Comparison of ENCODE assay signal across 1 cellular context in the genomic region with DNA sequence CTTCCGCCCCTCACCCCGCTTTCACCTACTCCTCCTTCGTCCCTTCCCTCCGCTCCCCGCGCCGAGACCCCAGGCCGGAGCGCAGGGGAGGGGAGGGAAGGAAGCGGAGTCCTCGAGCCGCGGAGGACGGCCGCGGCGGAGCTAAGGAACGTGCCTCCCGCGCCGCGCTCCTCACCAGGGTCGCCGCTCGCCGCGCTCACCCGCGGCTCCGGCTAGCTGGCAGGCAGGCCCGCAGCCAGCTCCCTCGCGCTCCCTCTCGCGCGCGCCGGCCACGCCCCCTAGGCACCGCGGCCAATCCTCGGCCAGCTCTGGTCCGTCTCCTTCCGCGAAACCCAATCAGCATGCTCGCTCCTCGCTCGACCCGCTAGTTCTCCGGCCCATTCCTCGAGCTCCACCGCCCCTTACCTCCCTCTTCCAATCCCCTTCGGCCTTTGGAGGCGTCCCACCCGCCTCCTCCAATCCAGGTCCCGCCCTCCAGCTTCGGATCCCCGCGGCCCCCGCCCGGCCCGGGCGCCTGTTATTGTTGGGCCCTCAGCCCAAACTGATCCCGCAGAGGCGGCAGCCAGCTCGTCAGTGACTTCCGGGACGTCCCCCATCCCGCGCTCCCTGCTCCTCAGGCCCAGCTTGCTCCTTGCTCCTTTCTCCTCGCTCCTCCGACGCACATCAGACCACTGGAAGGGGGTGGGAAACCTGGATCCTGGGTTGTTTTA.
TF ChIP-seq lines count a peak whose summit lies in the region.

A gene with protein sequence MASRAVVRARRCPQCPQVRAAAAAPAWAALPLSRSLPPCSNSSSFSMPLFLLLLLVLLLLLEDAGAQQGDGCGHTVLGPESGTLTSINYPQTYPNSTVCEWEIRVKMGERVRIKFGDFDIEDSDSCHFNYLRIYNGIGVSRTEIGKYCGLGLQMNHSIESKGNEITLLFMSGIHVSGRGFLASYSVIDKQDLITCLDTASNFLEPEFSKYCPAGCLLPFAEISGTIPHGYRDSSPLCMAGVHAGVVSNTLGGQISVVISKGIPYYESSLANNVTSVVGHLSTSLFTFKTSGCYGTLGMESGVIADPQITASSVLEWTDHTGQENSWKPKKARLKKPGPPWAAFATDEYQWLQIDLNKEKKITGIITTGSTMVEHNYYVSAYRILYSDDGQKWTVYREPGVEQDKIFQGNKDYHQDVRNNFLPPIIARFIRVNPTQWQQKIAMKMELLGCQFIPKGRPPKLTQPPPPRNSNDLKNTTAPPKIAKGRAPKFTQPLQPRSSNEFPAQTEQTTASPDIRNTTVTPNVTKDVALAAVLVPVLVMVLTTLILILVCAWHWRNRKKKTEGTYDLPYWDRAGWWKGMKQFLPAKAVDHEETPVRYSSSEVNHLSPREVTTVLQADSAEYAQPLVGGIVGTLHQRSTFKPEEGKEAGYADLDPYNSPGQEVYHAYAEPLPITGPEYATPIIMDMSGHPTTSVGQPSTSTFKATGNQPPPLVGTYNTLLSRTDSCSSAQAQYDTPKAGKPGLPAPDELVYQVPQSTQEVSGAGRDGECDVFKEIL (minus strand): TSS at position 231 of the 710 bp plus-strand sequence. CDS start 369 bp downstream, outside the sequence.

TF ChIP-seq in liver, 16 proteins besides CTCF, POLR2A, EP300 and RAD21 (continued from another document):
- TF ChIP-seq, protein P1, sequence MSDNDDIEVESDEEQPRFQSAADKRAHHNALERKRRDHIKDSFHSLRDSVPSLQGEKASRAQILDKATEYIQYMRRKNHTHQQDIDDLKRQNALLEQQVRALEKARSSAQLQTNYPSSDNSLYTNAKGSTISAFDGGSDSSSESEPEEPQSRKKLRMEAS (IDR thresholded peaks at IDR 0.05): no peak
- TF ChIP-seq FOXA2 (IDR thresholded peaks at IDR 0.05) (no peak), YY1 (IDR thresholded peaks at IDR 0.05) (peak; percentile 79), HNF4A (conservative IDR thresholded peaks at IDR 0.05) (peak; percentile 13 to 26), TAF1 (conservative IDR thresholded peaks at IDR 0.05) (peak; percentile 92), SP1 (IDR thresholded peaks at IDR 0.05) (peak; percentile 93), HNF4G (IDR thresholded peaks at IDR 0.05) (no peak), JUND (IDR thresholded peaks at IDR 0.05) (no peak), GABPA (IDR thresholded peaks at IDR 0.05 in 1 of 2, conservative IDR thresholded peaks at IDR 0.05 in 1 of 2) (peak in 1 of 2 donors; percentile 71)
- TF ChIP-seq, protein P2, sequence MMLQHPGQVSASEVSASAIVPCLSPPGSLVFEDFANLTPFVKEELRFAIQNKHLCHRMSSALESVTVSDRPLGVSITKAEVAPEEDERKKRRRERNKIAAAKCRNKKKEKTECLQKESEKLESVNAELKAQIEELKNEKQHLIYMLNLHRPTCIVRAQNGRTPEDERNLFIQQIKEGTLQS (IDR thresholded peaks at IDR 0.05): no peak
